Comparison of ENCODE assay signal across 28 cellular contexts in genomic region chr13:51966186-51966585, GRCh38.
"Had no signal": no experiment of that assay in that cellular context is flagged by ENCODE, and none has a peak within 500 bp of the region (broad histone marks: within the 10 kb centered on the region; RNA-seq: fewer than 3 reads in every experiment).

No MANE protein-coding gene starts in this region.

- H3K36me3 Mint-ChIP-seq: natural killer cell; stimulated activated effector memory CD8-positive, alpha-beta T cell treated with anti-CD3 and anti-CD28 coated beads, Interleukin-12 subunit alpha, Interleukin-12 subunit beta, amount 100 ng/mL, for 72 hours; stimulated activated naive B cell treated with anti-CD40 and anti-IgM and Interleukin-4, amounts not matched to agents 10 μg/mL and 1 μg/mL and 100 μg/mL, for 72 hours had no signal

- H3K4me3 Mint-ChIP-seq: natural killer cell; nephron; neural progenitor cell; stimulated activated effector memory CD8-positive, alpha-beta T cell treated with anti-CD3 and anti-CD28 coated beads, Interleukin-12 subunit alpha, Interleukin-12 subunit beta, amount 100 ng/mL, for 72 hours; stimulated activated naive B cell treated with anti-CD40 and anti-IgM and Interleukin-4, amounts not matched to agents 10 μg/mL and 1 μg/mL and 100 μg/mL, for 72 hours; stimulated activated naive CD8-positive, alpha-beta T cell treated with anti-CD3 and anti-CD28 coated beads, Interleukin-15, Interleukin-2, amounts not matched to agents 100 ng/mL and 50 ng/mL, for 24 hours; type B pancreatic cell had no signal

- H3K27ac Mint-ChIP-seq: natural killer cell; nephron; neural progenitor cell; progenitor cell of endocrine pancreas; stimulated activated effector memory CD8-positive, alpha-beta T cell treated with anti-CD3 and anti-CD28 coated beads, Interleukin-12 subunit alpha, Interleukin-12 subunit beta, amount 100 ng/mL, for 72 hours; stimulated activated naive B cell treated with anti-CD40 and anti-IgM and Interleukin-4, amounts not matched to agents 10 μg/mL and 1 μg/mL and 100 μg/mL, for 72 hours; stimulated activated naive CD8-positive, alpha-beta T cell treated with anti-CD3 and anti-CD28 coated beads, Interleukin-15, Interleukin-2, amounts not matched to agents 100 ng/mL and 50 ng/mL, for 24 hours; type B pancreatic cell had no signal

- DNase-seq: natural killer cell; occipital lobe; ovary; posterior cingulate gyrus; psoas muscle; right cardiac atrium; right lobe of liver; sigmoid colon; small intestine; stimulated activated CD4-positive, alpha-beta T cell treated with anti-CD3 and anti-CD28 coated beads, Interleukin-15, amount 100 ng/mL, for 24 hours; stimulated activated CD4-positive, alpha-beta T cell treated with anti-CD3 and anti-CD28 coated beads, Interleukin-2, amount 100 ng/mL, for 24 hours; stimulated activated CD4-positive, alpha-beta T cell treated with anti-CD3 and anti-CD28 coated beads, Interleukin-2, amount 100 ng/mL, for 48 hours; stimulated activated CD4-positive, alpha-beta T cell treated with anti-CD3 and anti-CD28 coated beads, Interleukin-4, amount 100 ng/mL, for 24 hours; stimulated activated naive B cell treated with anti-CD40 and anti-IgM and Interleukin-4, amounts not matched to agents 10 μg/mL and 1 μg/mL and 100 μg/mL, for 72 hours; stimulated activated naive CD4-positive, alpha-beta T cell treated with Interleukin-2 at 50 U/mL for 16 hours; stomach; tibial artery; transverse colon; upper lobe of right lung had no signal

- H3K9me3 Mint-ChIP-seq: natural killer cell; nephron; neural progenitor cell; stimulated activated effector memory CD8-positive, alpha-beta T cell treated with anti-CD3 and anti-CD28 coated beads, Interleukin-12 subunit alpha, Interleukin-12 subunit beta, amount 100 ng/mL, for 72 hours; stimulated activated naive B cell treated with anti-CD40 and anti-IgM and Interleukin-4, amounts not matched to agents 10 μg/mL and 1 μg/mL and 100 μg/mL, for 72 hours; stimulated activated naive CD8-positive, alpha-beta T cell treated with anti-CD3 and anti-CD28 coated beads, Interleukin-15, Interleukin-2, amounts not matched to agents 100 ng/mL and 50 ng/mL, for 24 hours; type B pancreatic cell had no signal

- H3K27me3 ChIP-seq: neural progenitor cell, ovary, right lobe of liver, sigmoid colon, stomach, tibial artery, transverse colon, upper lobe of right lung, vagina had no signal

- H3K9me3 ChIP-seq: ovary, psoas muscle, right lobe of liver, sigmoid colon, stomach, thoracic aorta, tibial artery, transverse colon, upper lobe of right lung, vagina had no signal

- ATAC-seq: natural killer cell; psoas muscle; right cardiac atrium; right lobe of liver; stimulated activated effector memory CD8-positive, alpha-beta T cell treated with anti-CD3 and anti-CD28 coated beads, Interleukin-12 subunit alpha, Interleukin-12 subunit beta, amount 100 ng/mL, for 72 hours; stimulated activated naive B cell treated with anti-CD40 and anti-IgM and Interleukin-4, amounts not matched to agents 10 μg/mL and 1 μg/mL and 100 μg/mL, for 72 hours; upper lobe of right lung had no signal

- H3K4me1 ChIP-seq: neural progenitor cell, parathyroid adenoma, psoas muscle, right lobe of liver, sigmoid colon, tibial artery, upper lobe of right lung, vagina had no signal

- H3K36me3 ChIP-seq: neural progenitor cell, ovary, thoracic aorta, upper lobe of right lung, vagina had no signal

- H3K4me3 ChIP-seq: neural progenitor cell, ovary, psoas muscle, right lobe of liver, sigmoid colon, stomach, thoracic aorta, tibial artery, transverse colon, upper lobe of right lung, vagina had no signal

- H3K27me3 Mint-ChIP-seq: progenitor cell of endocrine pancreas; stimulated activated naive CD8-positive, alpha-beta T cell treated with anti-CD3 and anti-CD28 coated beads, Interleukin-15, Interleukin-2, amounts not matched to agents 100 ng/mL and 50 ng/mL, for 24 hours; type B pancreatic cell had no signal

- H3K27ac ChIP-seq: neural progenitor cell, ovary, parathyroid adenoma, psoas muscle, right lobe of liver, sigmoid colon, stomach, thoracic aorta, tibial artery, transverse colon, upper lobe of right lung, vagina had no signal

- H3K4me1 Mint-ChIP-seq: neural progenitor cell had no signal
